14 cellular contexts compared by ENCODE assay signal in genomic region chrX:10945463-10945862, GRCh38.
"Had no signal": no experiment of that assay in that cellular context is flagged by ENCODE, and none has a peak within 500 bp of the region (broad histone marks: within the 10 kb centered on the region; RNA-seq: fewer than 3 reads in every experiment).

No MANE protein-coding gene starts in this region.

- DNase-seq: activated B cell treated with CpG ODN at 0.5 μM for 24 hours; activated CD4-positive, alpha-beta T cell treated with anti-CD3 and anti-CD28 coated beads, Interleukin-2, amount 50 U/mL, for 1 hour; amniotic stem cell; brain microvascular endothelial cell; endodermal cell; glutamatergic neuron; left cardiac atrium; ovary; stimulated activated CD4-positive, alpha-beta T cell treated with anti-CD3 and anti-CD28 coated beads, Interleukin-4, amount 100 ng/mL, for 24 hours; T-helper 17 cell had no signal

- H3K9me3 ChIP-seq: ovary had no signal

- H3K4me3 Mint-ChIP-seq: activated B cell treated with CpG ODN at 0.5 μM for 24 hours; activated naive CD4-positive, alpha-beta T cell treated with anti-CD3 and anti-CD28 coated beads, Interleukin-2, amount 50 U/mL, for 24 hours; endodermal cell; natural killer cell treated with Interleukin-12 subunit alpha and Interleukin-12 subunit beta and Interleukin-15 and Interleukin-18, amount 100 ng/mL, for 72 hours; stimulated activated naive CD8-positive, alpha-beta T cell treated with anti-CD3 and anti-CD28 coated beads, Interleukin-15, Interleukin-2, amounts not matched to agents 100 ng/mL and 50 ng/mL, for 24 hours; T-helper 17 cell had no signal

- H3K36me3 Mint-ChIP-seq: activated naive CD4-positive, alpha-beta T cell treated with anti-CD3 and anti-CD28 coated beads, Interleukin-2, amount 50 U/mL, for 24 hours had no signal

- H3K27ac ChIP-seq: brain microvascular endothelial cell, ovary had no signal

- H3K9me3 Mint-ChIP-seq: activated naive CD4-positive, alpha-beta T cell treated with anti-CD3 and anti-CD28 coated beads, Interleukin-2, amount 50 U/mL, for 24 hours had no signal

- H3K36me3 ChIP-seq: brain microvascular endothelial cell, ovary had no signal

- H3K4me3 ChIP-seq: ovary had no signal

- H3K27me3 ChIP-seq: brain microvascular endothelial cell, ovary had no signal

- H3K27ac Mint-ChIP-seq: activated B cell treated with CpG ODN at 0.5 μM for 24 hours; activated naive CD4-positive, alpha-beta T cell treated with anti-CD3 and anti-CD28 coated beads, Interleukin-2, amount 50 U/mL, for 24 hours; activated T-helper 2 cell treated with anti-CD3 and anti-CD28 coated beads, Interferon-gamma antibody, Interleukin-2, Interleukin-4, amounts not matched to agents 10 μg/mL and 5 μg/mL and 100 μg/mL, durations not matched to agents 14 hours and 24 hours and 36 hours; endodermal cell; natural killer cell treated with Interleukin-12 subunit alpha and Interleukin-12 subunit beta and Interleukin-15 and Interleukin-18, amount 100 ng/mL, for 72 hours; stimulated activated naive CD8-positive, alpha-beta T cell treated with anti-CD3 and anti-CD28 coated beads, Interleukin-15, Interleukin-2, amounts not matched to agents 100 ng/mL and 50 ng/mL, for 24 hours; T-helper 17 cell had no signal

- ATAC-seq: natural killer cell treated with Interleukin-12 subunit alpha and Interleukin-12 subunit beta and Interleukin-15 and Interleukin-18, amount 100 ng/mL, for 72 hours; T-helper 17 cell had no signal

- H3K4me1 Mint-ChIP-seq: activated B cell treated with CpG ODN at 0.5 μM for 24 hours; activated naive CD4-positive, alpha-beta T cell treated with anti-CD3 and anti-CD28 coated beads, Interleukin-2, amount 50 U/mL, for 24 hours; T-helper 17 cell had no signal

- H3K27me3 Mint-ChIP-seq: activated B cell treated with CpG ODN at 0.5 μM for 24 hours; activated naive CD4-positive, alpha-beta T cell treated with anti-CD3 and anti-CD28 coated beads, Interleukin-2, amount 50 U/mL, for 24 hours; natural killer cell treated with Interleukin-12 subunit alpha and Interleukin-12 subunit beta and Interleukin-15 and Interleukin-18, amount 100 ng/mL, for 72 hours; stimulated activated naive CD8-positive, alpha-beta T cell treated with anti-CD3 and anti-CD28 coated beads, Interleukin-15, Interleukin-2, amounts not matched to agents 100 ng/mL and 50 ng/mL, for 24 hours; T-helper 17 cell had no signal
